In the genomic region with DNA sequence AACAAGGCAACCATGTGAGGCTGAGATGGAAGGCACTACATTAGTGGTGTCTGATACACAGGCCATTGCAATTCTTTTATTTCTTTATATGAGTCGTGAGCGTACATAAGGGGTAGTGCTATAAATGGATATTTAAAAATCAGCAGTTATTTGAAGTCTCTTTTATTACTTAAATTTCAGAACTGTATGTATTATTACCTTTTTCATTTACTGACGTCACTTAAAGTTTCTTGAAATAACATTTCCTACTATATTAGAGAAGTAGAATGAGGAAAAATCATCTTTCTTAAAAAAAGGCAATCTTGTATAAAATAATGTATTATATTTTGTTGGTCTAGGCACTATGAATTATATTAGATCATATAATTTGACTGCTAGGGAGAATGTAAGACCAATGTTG, we compare ENCODE assay signal across 36 cellular contexts.
A peak's percentile ranks its signal among the peaks of the same experiment; 100 is the strongest.
DNase-seq lines count a peak whose midpoint lies in the region; ATAC-seq, FAIRE-seq and TF ChIP-seq lines count a peak whose summit lies in the region.
"Had no signal": no experiment of that assay in that cellular context is flagged by ENCODE, and none has a peak within 500 bp of the region (broad histone marks: within the 10 kb centered on the region; RNA-seq: fewer than 3 reads in every experiment).

No MANE protein-coding gene starts in this region.

- in situ Hi-C loops in HepG2 (cut with HindIII; ENCODE audit: extremely low pct_ligation_motif_present, low pct_unique_long_range_greater_than_20kb) = no loop called here

- H3K4me3 ChIP-seq in HepG2 (replicated peaks in 1 of 3; ENCODE audit: insufficient read depth in 1 of 3, low read depth in 2 of 3, low read length in 3 of 3) (no peak overlapping the region), right lobe of liver (no peak overlapping the region), HUES48 (ENCODE audit: low read depth, low read length) (0 out of 2 replicates have a peak overlapping the region, but pooled peaks have one; percentile 12), endodermal cell (ENCODE audit: low read length) (peak overlapping the region; percentile 4), neural cell (ENCODE audit: low read length) (no peak overlapping the region)
- H3K4me3 ChIP-seq: A549; BLaER1; BLaER1 treated with 17β-estradiol and CSF1 and Interleukin-3, amounts not matched to agents 10 nM and 100 nM had no signal

- no peaks in the 10 kb centered on the region for H3K36me3 ChIP-seq in HepG2 (replicated peaks in 1 of 2; ENCODE audit: control insufficient read depth in 1 of 2, insufficient read depth in 2 of 2, low read length in 2 of 2)
- H3K36me3 ChIP-seq in right lobe of liver = no peaks in the 10 kb centered on the region
- H3K36me3 ChIP-seq in HUES48 (ENCODE audit: control insufficient read depth, insufficient read depth, low read length) = no peaks in the 10 kb centered on the region
- H3K36me3 ChIP-seq in endodermal cell (ENCODE audit: control insufficient read depth, insufficient read depth, low read length) = no peaks in the 10 kb centered on the region
- H3K36me3 ChIP-seq in neural cell (ENCODE audit: insufficient read depth, low read length) = no peaks in the 10 kb centered on the region
- H3K36me3 ChIP-seq: BE2C; BLaER1; BLaER1 treated with 17β-estradiol and CSF1 and Interleukin-3, amounts not matched to agents 10 nM and 100 nM had no signal

- peaks cover 62% of the 10 kb centered on the region for H3K9me3 Mint-ChIP-seq in endodermal cell

- no peak overlapping the region for H3K27ac Mint-ChIP-seq in endodermal cell
- H3K27ac Mint-ChIP-seq: B cell; CD14-positive monocyte; CD4-positive, alpha-beta memory T cell; CD4-positive, alpha-beta T cell; CD4-positive, CD25-positive, alpha-beta regulatory T cell; CD8-positive, alpha-beta memory T cell; CD8-positive, alpha-beta T cell had no signal

- no peaks in the 10 kb centered on the region for H3K27me3 Mint-ChIP-seq in endodermal cell (ENCODE audit: insufficient read depth)
- H3K27me3 Mint-ChIP-seq: B cell; CD4-positive, alpha-beta memory T cell; CD4-positive, alpha-beta T cell; CD4-positive, CD25-positive, alpha-beta regulatory T cell; CD8-positive, alpha-beta memory T cell had no signal

- TF ChIP-seq POLR2A in HepG2 (IDR thresholded peaks at IDR 0.05; ENCODE audit: insufficient read depth in 1 of 2, low read depth in 2 of 2, low read length in 2 of 2) (no peak), right lobe of liver (IDR thresholded peaks at IDR 0.05) (no peak)

- no peaks in the 10 kb centered on the region for H3F3A ChIP-seq in neural cell (ENCODE audit: insufficient read depth, low read length, poor library complexity, severe bottlenecking)

- H2AFZ ChIP-seq in HepG2 (ENCODE audit: low read length) (no peak overlapping the region), neural cell (ENCODE audit: low read depth, low read length) (no peak overlapping the region)

- no peak for TF ChIP-seq EP300 in HepG2 (IDR thresholded peaks at IDR 0.05; ENCODE audit: low read depth in 2 of 2, low read length in 2 of 2)
- no peak for TF ChIP-seq EP300 in HepG2 (CRISPR knock-in tag; IDR thresholded peaks at IDR 0.05; ENCODE audit: borderline replicate concordance)
- no peak for TF ChIP-seq EP300 in neural cell (conservative IDR thresholded peaks at IDR 0.05; ENCODE audit: poor library complexity, severe bottlenecking)

- no peaks in the 10 kb centered on the region for H3K9me2 ChIP-seq in neural cell (ENCODE audit: insufficient read depth, low read length)

- TF ChIP-seq RAD21 in HepG2 (CRISPR knock-in tag; IDR thresholded peaks at IDR 0.05) = no peak
- TF ChIP-seq RAD21 in neural cell (conservative IDR thresholded peaks at IDR 0.05) = no peak

- BruUV-seq in HepG2 (replicated peaks; lab: Mats Ljungman, UMichigan) = no TSS peak

- H3K4me1 ChIP-seq in HepG2 (ENCODE audit: insufficient read depth, low read length) (no peaks in the 10 kb centered on the region), right lobe of liver (no peaks in the 10 kb centered on the region), HUES48 (ENCODE audit: control insufficient read depth, insufficient read depth, low read length) (no peaks in the 10 kb centered on the region), endodermal cell (ENCODE audit: control insufficient read depth, insufficient read depth, low read length) (no peaks in the 10 kb centered on the region)
- H3K4me1 ChIP-seq: A549; BE2C; BLaER1; BLaER1 treated with 17β-estradiol and CSF1 and Interleukin-3, amounts not matched to agents 10 nM and 100 nM; Caco-2 had no signal

- CTCF ChIA-PET in HepG2 (lab: Yijun Ruan, JAX; ENCODE audit: low intra/inter-chr PET ratio, low total read pairs) = no interaction called here

- no peak for ATAC-seq in HepG2
- ATAC-seq in right lobe of liver = no peak
- no peak for ATAC-seq in HG03521 (IDR thresholded peaks at IDR 0.05; ENCODE audit: unreplicated experiment)
- ATAC-seq in GM21737 (IDR thresholded peaks at IDR 0.05; ENCODE audit: unreplicated experiment) = no peak
- no peak for ATAC-seq in HG02870 (IDR thresholded peaks at IDR 0.05; ENCODE audit: unreplicated experiment)
- ATAC-seq: A549; CD8-positive, alpha-beta T cell had no signal

- no peak overlapping the region for H3K27ac ChIP-seq in HepG2 (ENCODE audit: extremely low read length, insufficient read depth, low read length)
- H3K27ac ChIP-seq in right lobe of liver = no peak overlapping the region
- H3K27ac ChIP-seq in HUES48 (ENCODE audit: low read depth, low read length) = no peak overlapping the region
- no peak overlapping the region for H3K27ac ChIP-seq in endodermal cell (ENCODE audit: low read depth, low read length)
- no peak overlapping the region for H3K27ac ChIP-seq in neural cell (ENCODE audit: low read length)
- H3K27ac ChIP-seq: 22Rv1; A549; BLaER1; BLaER1 treated with 17β-estradiol and CSF1 and Interleukin-3, amounts not matched to agents 10 nM and 100 nM; C4-2B had no signal

- WGBS in HepG2 (ENCODE audit: low lambda C conversion rate) = 13% methylated on average over 3 of the region's 3 CpGs
- WGBS in right lobe of liver (ENCODE audit: insufficient coverage, low coverage, low lambda C conversion rate, missing lambda C conversion rate) = 60% methylated on average over 3 of the region's 3 CpGs
- 94% methylated on average over 2 of the region's 3 CpGs; no CpG with 5 or more reads in 1 of the 2 experiments for WGBS in endodermal cell (ENCODE audit: insufficient coverage in 1 of 2, insufficient read length in 1 of 2), 2 experiments

- H3K79me2 ChIP-seq in HepG2 (ENCODE audit: insufficient read depth, low read length) (no peaks in the 10 kb centered on the region), neural cell (replicated peaks; ENCODE audit: insufficient read depth, low read length) (no peaks in the 10 kb centered on the region)

- no peaks in the 10 kb centered on the region for H3K4me1 Mint-ChIP-seq in endodermal cell
- H3K4me1 Mint-ChIP-seq: B cell; CD14-positive monocyte; CD4-positive, alpha-beta memory T cell; CD4-positive, CD25-positive, alpha-beta regulatory T cell; CD8-positive, alpha-beta memory T cell had no signal

- no peak overlapping the region for H3K4me3 Mint-ChIP-seq in endodermal cell
- H3K4me3 Mint-ChIP-seq: B cell; CD14-positive monocyte; CD4-positive, alpha-beta memory T cell; CD4-positive, alpha-beta T cell; CD4-positive, CD25-positive, alpha-beta regulatory T cell; CD8-positive, alpha-beta memory T cell; CD8-positive, alpha-beta T cell had no signal

- H3K4me2 ChIP-seq in HepG2 (ENCODE audit: low read depth, low read length) (no peak overlapping the region), neural cell (ENCODE audit: low read length) (peak overlapping the region; percentile 13)
- H3K4me2 ChIP-seq: A549; BLaER1; BLaER1 treated with 17β-estradiol and CSF1 and Interleukin-3, amounts not matched to agents 10 nM and 100 nM had no signal

- no peaks in the 10 kb centered on the region for H3K36me3 Mint-ChIP-seq in endodermal cell (ENCODE audit: low read depth)
- H3K36me3 Mint-ChIP-seq: CD14-positive monocyte; CD4-positive, alpha-beta memory T cell; CD4-positive, CD25-positive, alpha-beta regulatory T cell; CD8-positive, alpha-beta memory T cell; CD8-positive, alpha-beta T cell had no signal

- H4K20me1 ChIP-seq in HepG2 (ENCODE audit: insufficient read depth, low read length) (no peaks in the 10 kb centered on the region), neural cell (ENCODE audit: insufficient read depth) (no peaks in the 10 kb centered on the region)
- H4K20me1 ChIP-seq: BLaER1; BLaER1 treated with 17β-estradiol and CSF1 and Interleukin-3, amounts not matched to agents 10 nM and 100 nM had no signal

- H3K9me3 ChIP-seq in HepG2 (ENCODE audit: low read length) = peaks cover 68% of the 10 kb centered on the region
- no peaks in the 10 kb centered on the region for H3K9me3 ChIP-seq in right lobe of liver
- H3K9me3 ChIP-seq in HUES48 (ENCODE audit: control insufficient read depth, insufficient read depth, low read length) = peaks cover 31% of the 10 kb centered on the region
- peaks cover 82% of the 10 kb centered on the region for H3K9me3 ChIP-seq in endodermal cell (ENCODE audit: control insufficient read depth, low read length)
- peaks cover 3% of the 10 kb centered on the region for H3K9me3 ChIP-seq in neural cell (ENCODE audit: low read length)
- H3K9me3 ChIP-seq: A549, BE2C had no signal

- FAIRE-seq in HepG2 (lab: Jason Lieb, UNC) = no peak
- FAIRE-seq: A549, D721Med had no signal

- no peak overlapping the region for H3K9ac ChIP-seq in HepG2 (ENCODE audit: insufficient read depth, low read depth, low read length)
- H3K9ac ChIP-seq in HUES48 (ENCODE audit: low read depth, low read length) = no peak overlapping the region
- H3K9ac ChIP-seq in endodermal cell (ENCODE audit: extremely low read depth, low read length, poor library complexity, severe bottlenecking) = no peak overlapping the region
- no peak overlapping the region for H3K9ac ChIP-seq in neural cell (ENCODE audit: low read length)
- H3K9ac ChIP-seq: BLaER1; BLaER1 treated with 17β-estradiol and CSF1 and Interleukin-3, amounts not matched to agents 10 nM and 100 nM had no signal

- H3K27me3 ChIP-seq in HepG2 (ENCODE audit: control insufficient read depth in 1 of 2, insufficient read depth in 2 of 2, low read length in 2 of 2) (no peaks in the 10 kb centered on the region), right lobe of liver (no peaks in the 10 kb centered on the region), HUES48 (ENCODE audit: control insufficient read depth, insufficient read depth, low read length) (no peaks in the 10 kb centered on the region), endodermal cell (ENCODE audit: control insufficient read depth, insufficient read depth, low read length, poor library complexity, severe bottlenecking) (no peaks in the 10 kb centered on the region), neural cell (ENCODE audit: insufficient read depth, low read depth, low read length) (no peaks in the 10 kb centered on the region)
- H3K27me3 ChIP-seq: BE2C; BLaER1; BLaER1 treated with 17β-estradiol and CSF1 and Interleukin-3, amounts not matched to agents 10 nM and 100 nM had no signal

- POLR2A ChIA-PET in HepG2 (lab: Yijun Ruan, JAX) = no interaction called here

- no peak for DNase-seq in HepG2 (ENCODE audit: low spot score)
- DNase-seq in right lobe of liver = no peak
- DNase-seq in endodermal cell = no peak
- DNase-seq: 8988T; ACHN; AML-193; BE2C; C1 segment of cervical spinal cord; Caco-2; Calu3; CD4-positive, alpha-beta memory T cell; CD4-positive, alpha-beta T cell; CD4-positive, CD25-positive, alpha-beta regulatory T cell; CD8-positive, alpha-beta memory T cell; CD8-positive, alpha-beta T cell; COR-L47; DMS 273 treated with DMSO at 0.1 percent for 48 hours; DMS153; DMS53; DMS79; DMS79 treated with DMSO at 0.1 percent for 48 hours; DND-41; EL had no signal

- intact Hi-C loops in HepG2 (cut with micrococcal nuclease; ENCODE audit: unreplicated experiment) = no loop called here
- intact Hi-C loops in right lobe of liver (cut with DNase I) = no loop called here

- no peak for TF ChIP-seq CTCF in HepG2 (CRISPR knock-in tag; IDR thresholded peaks at IDR 0.05)
- TF ChIP-seq CTCF in right lobe of liver (IDR thresholded peaks at IDR 0.05) = no peak
- TF ChIP-seq CTCF in endodermal cell (conservative IDR thresholded peaks at IDR 0.05) = no peak
- no peak for TF ChIP-seq CTCF in neural cell (IDR thresholded peaks at IDR 0.05; ENCODE audit: poor library complexity, severe bottlenecking)

Comparison
In these comparisons a context has a peak if more than half of its experiments do, and no peak if none do; other contexts are left out.
1. H3K4me3 ChIP-seq: peak in HUES48 (single experiment) and endodermal cell (single experiment); none in HepG2 (0 of 3), right lobe of liver (0 of 3) and neural cell (single experiment).